ENCODE assay signal across 28 cellular contexts in genomic region chr4:177680308-177680707, GRCh38.
DNase-seq lines count a peak whose midpoint lies in the region; ATAC-seq and TF ChIP-seq lines count a peak whose summit lies in the region.
"Had no signal": no experiment of that assay in that cellular context is flagged by ENCODE, and none has a peak within 500 bp of the region (broad histone marks: within the 10 kb centered on the region; RNA-seq: fewer than 3 reads in every experiment).

No MANE protein-coding gene starts in this region.

- H3K27ac ChIP-seq in IMR-90 (ENCODE audit: insufficient read depth, low read length) = no peak overlapping the region
- H3K27ac ChIP-seq in Karpas-422 (ENCODE audit: low read length) = no peak overlapping the region
- H3K27ac ChIP-seq: esophagus squamous epithelium, heart right ventricle, parathyroid adenoma, Peyer's patch, transverse colon had no signal

- H3K9me3 ChIP-seq in IMR-90 (ENCODE audit: control insufficient read depth, insufficient read depth, low read length) = no peaks in the 10 kb centered on the region
- H3K9me3 ChIP-seq in Karpas-422 (ENCODE audit: low read length) = no peaks in the 10 kb centered on the region
- H3K9me3 ChIP-seq: esophagus squamous epithelium, heart right ventricle, Peyer's patch, transverse colon had no signal

- H4K8ac ChIP-seq in IMR-90 (ENCODE audit: low read depth in 2 of 2, low read length in 2 of 2) = no peak overlapping the region

- no peak overlapping the region for H2AK9ac ChIP-seq in IMR-90 (replicated peaks; ENCODE audit: low read depth, low read length, poor library complexity)

- TF ChIP-seq RAD21 in IMR-90 (IDR thresholded peaks at IDR 0.05; ENCODE audit: low read length) = no peak

- no peak overlapping the region for H2BK15ac ChIP-seq in IMR-90 (ENCODE audit: low read depth, low read length)

- TF ChIP-seq CTCF in GM12865 (IDR thresholded peaks at IDR 0.05; ENCODE audit: insufficient read depth, low read depth, low read length, missing control alignments) (no peak), IMR-90 (conservative IDR thresholded peaks at IDR 0.05; ENCODE audit: low read depth, low read length) (no peak)

- no peaks in the 10 kb centered on the region for H3K9me2 ChIP-seq in Karpas-422 (replicated peaks; ENCODE audit: insufficient read depth, low read length)

- DNase-seq in GM12865 (ENCODE audit: low read depth) = peak; percentile 2
- no peak for DNase-seq in IMR-90
- DNase-seq in DMS153 (lab: John Stamatoyannopoulos, UW) = no peak
- no peak for DNase-seq in posterior vena cava (ENCODE audit: low spot score)
- DNase-seq in Karpas-422 = no peak
- DNase-seq: activated CD4-positive, alpha-beta T cell treated with anti-CD3 and anti-CD28 coated beads, Interleukin-2, amount 10 ng/mL, durations not matched to agents 24 days and 14 days; activated naive CD4-positive, alpha-beta T cell; activated T-cell treated with anti-CD3 and anti-CD28 coated beads, Interleukin-2, amount 50 U/mL, for 72 hours; central memory CD4-positive, alpha-beta T cell; dermis blood vessel endothelial cell; DMS53; esophagus squamous epithelium; foreskin melanocyte; GDM1; heart right ventricle; NCI-H2029 treated with DMSO at 0.1 percent for 48 hours; NCI-H526; Peyer's patch; right cardiac atrium; SHP77 treated with DMSO at 0.1 percent for 48 hours; stimulated activated CD4-positive, alpha-beta T cell treated with anti-CD3 and anti-CD28 coated beads, Interleukin-4, amount 100 ng/mL, for 1 hour; SW 1271; transverse colon had no signal

- CTCF ChIA-PET in IMR-90 (lab: Yijun Ruan, JAX) = no interaction called here

- intact Hi-C loops in IMR-90 (cut with micrococcal nuclease) (no loop called here), posterior vena cava (cut with DNase I) (loop anchor here in 1 of 2 donors (10.0 kb wide), 1 partner anchor 566 kb away; no protein-coding TSS in a partner anchor)

- no peaks in the 10 kb centered on the region for H3K79me1 ChIP-seq in IMR-90 (ENCODE audit: low read depth in 1 of 2, low read length in 2 of 2)

- no peak overlapping the region for H3K56ac ChIP-seq in IMR-90 (ENCODE audit: extremely low read depth, insufficient read depth, low read length)

- no peak overlapping the region for H4K91ac ChIP-seq in IMR-90 (ENCODE audit: insufficient read depth, low read depth, low read length)

- peaks cover 2% of the 10 kb centered on the region; the same call in 1 of the 2 replicates for H3K4me1 ChIP-seq in IMR-90 (ENCODE audit: control insufficient read depth, insufficient read depth, low read length)
- H3K4me1 ChIP-seq in Karpas-422 (ENCODE audit: low read length) = no peaks in the 10 kb centered on the region
- H3K4me1 ChIP-seq: esophagus squamous epithelium, heart right ventricle, parathyroid adenoma, Peyer's patch, transverse colon had no signal

- H3K4me3 ChIP-seq in GM12865 (ENCODE audit: low read depth, low read length) (no peak overlapping the region), IMR-90 (ENCODE audit: insufficient read depth, low read depth, low read length) (no peak overlapping the region), Karpas-422 (ENCODE audit: low read length) (no peak overlapping the region)
- H3K4me3 ChIP-seq: esophagus squamous epithelium, heart right ventricle, K562, Peyer's patch, transverse colon had no signal

- no peak overlapping the region for H4K5ac ChIP-seq in IMR-90 (ENCODE audit: low read depth, low read length)

- no peak overlapping the region for H3K14ac ChIP-seq in IMR-90 (replicated peaks; ENCODE audit: low read depth, low read length)

- no peak overlapping the region for H2BK20ac ChIP-seq in IMR-90 (ENCODE audit: low read depth, low read length)

- no peak overlapping the region for H3K4ac ChIP-seq in IMR-90 (ENCODE audit: low read depth, low read length)

- H2AFZ ChIP-seq in IMR-90 (replicated peaks; ENCODE audit: low read length, poor library complexity) = peak overlapping the region; percentile 32
- no peak overlapping the region for H2AFZ ChIP-seq in Karpas-422 (ENCODE audit: low read length)
- H2AFZ ChIP-seq: parathyroid adenoma had no signal

- BruUV-seq in IMR-90 (replicated peaks; lab: Mats Ljungman, UMichigan) = no TSS peak

- TF ChIP-seq POLR2A in IMR-90 (IDR thresholded peaks at IDR 0.05; ENCODE audit: low read depth, low read length) = no peak

- no peak overlapping the region for H3K23ac ChIP-seq in IMR-90 (ENCODE audit: low read depth, low read length)

- H3K27me3 ChIP-seq in IMR-90 (ENCODE audit: control insufficient read depth, insufficient read depth, low read length) (no peaks in the 10 kb centered on the region), Karpas-422 (ENCODE audit: low read length) (no peaks in the 10 kb centered on the region)
- H3K27me3 ChIP-seq: esophagus squamous epithelium, heart right ventricle, Peyer's patch, transverse colon had no signal

- in situ Hi-C loops in IMR-90 (cut with MboI; ENCODE audit: low sequenced_read_pairs) = no loop called here

- no peaks in the 10 kb centered on the region for H3K36me3 ChIP-seq in IMR-90 (ENCODE audit: control insufficient read depth, insufficient read depth, low read length)
- no peaks in the 10 kb centered on the region for H3K36me3 ChIP-seq in Karpas-422 (ENCODE audit: insufficient read depth, low read length)
- H3K36me3 ChIP-seq: esophagus squamous epithelium, heart right ventricle, Peyer's patch, transverse colon had no signal

- no peaks in the 10 kb centered on the region for H3K79me2 ChIP-seq in Karpas-422 (ENCODE audit: low read length)
- H3K79me2 ChIP-seq: parathyroid adenoma had no signal

- no CpG with 5 or more reads among the region's 2 CpGs for WGBS in IMR-90 (ENCODE audit: extremely low coverage in 2 of 2, insufficient read length in 1 of 2), 2 experiments

- no peaks in the 10 kb centered on the region for H4K20me1 ChIP-seq in IMR-90 (ENCODE audit: insufficient read depth, low read length)
- H4K20me1 ChIP-seq in Karpas-422 (ENCODE audit: insufficient read depth, low read depth, low read length) = no peaks in the 10 kb centered on the region

- no peak overlapping the region for H2AK5ac ChIP-seq in IMR-90 (ENCODE audit: low read depth, low read length)

- peak; percentile 63 for ATAC-seq in GM19035 (IDR thresholded peaks at IDR 0.05; ENCODE audit: unreplicated experiment)
- ATAC-seq in HG02981 (IDR thresholded peaks at IDR 0.05; ENCODE audit: unreplicated experiment) = peak; percentile 51
- ATAC-seq in IMR-90 (ENCODE audit: low read depth) = no peak
- ATAC-seq in HG03457 (IDR thresholded peaks at IDR 0.05; ENCODE audit: unreplicated experiment) = no peak
- ATAC-seq: activated T-cell treated with anti-CD3 and anti-CD28 coated beads, Interleukin-2, amount 50 U/mL, for 72 hours; heart right ventricle; K562; right cardiac atrium had no signal

- no peak overlapping the region for H2BK5ac ChIP-seq in IMR-90 (ENCODE audit: low read depth, low read length, poor library complexity, severe bottlenecking)

- H3K18ac ChIP-seq in IMR-90 (ENCODE audit: low read depth, low read length) = no peak overlapping the region

- dilution Hi-C loops in IMR-90 (cut with HindIII; ENCODE audit: low sequenced_read_pairs, unreplicated experiment) = no loop called here

- no peak overlapping the region for H3K4me2 ChIP-seq in IMR-90 (ENCODE audit: low read depth, low read length)
- no peak overlapping the region for H3K4me2 ChIP-seq in Karpas-422 (ENCODE audit: low read depth, low read length, poor library complexity, severe bottlenecking)

- no peaks in the 10 kb centered on the region; the same call in 1 of the 2 replicates for H3K9me1 ChIP-seq in IMR-90 (ENCODE audit: insufficient read depth, low read length)

- H3K9ac ChIP-seq in IMR-90 (ENCODE audit: low read depth, low read length) (no peak overlapping the region), Karpas-422 (ENCODE audit: low read length) (no peak overlapping the region)
- H3K9ac ChIP-seq: parathyroid adenoma had no signal

- POLR2A ChIA-PET in IMR-90 (lab: Charles Lee; ENCODE audit: unreplicated experiment) = no interaction called here

- no peak overlapping the region for H2BK120ac ChIP-seq in IMR-90 (ENCODE audit: low read depth, low read length)

TF ChIP-seq in IMR-90, 13 proteins besides CTCF, POLR2A, EP300 and RAD21:
- TF ChIP-seq USF2 (IDR thresholded peaks at IDR 0.05; ENCODE audit: low read depth, low read length) = no peak

Comparison
In these comparisons a context has a peak if more than half of its experiments do, and no peak if none do; other contexts are left out.
1. ATAC-seq: peak in GM19035 (single experiment) and HG02981 (single experiment); none in IMR-90 (single experiment) and HG03457 (single experiment).